In genomic region chr16:31183432-31184428, GRCh38 we compare ENCODE assay signal across 1 cellular context.
A peak's percentile ranks its signal among the peaks of the same experiment; 100 is the strongest.
TF ChIP-seq lines count a peak whose summit lies in the region.

No MANE protein-coding gene starts in this region.

TF ChIP-seq in WTC11, 78 proteins besides CTCF, POLR2A, EP300 and RAD21:
- TF ChIP-seq NFATC4 (CRISPR knock-in tag; IDR thresholded peaks at IDR 0.05), result peak; percentile 51; the same call in 1 of the 2 replicates
- TF ChIP-seq PRRX2 (CRISPR knock-in tag; IDR thresholded peaks at IDR 0.05), result no peak
- no peak for TF ChIP-seq ZNF423 (CRISPR knock-in tag; IDR thresholded peaks at IDR 0.05)
TF ChIP-seq in WTC11: peak in this region for 1.
